17 cellular contexts compared by ENCODE assay signal in genomic region chr16:75061677-75062076, GRCh38. TPM values are rescaled to one million over a fixed set of nuclear protein-coding genes. Genes with fewer than 3 reads are reported as not detected.
DNase-seq lines count a peak whose midpoint lies in the region; ATAC-seq and TF ChIP-seq lines count a peak whose summit lies in the region.
"Had no signal": no experiment of that assay in that cellular context is flagged by ENCODE, and none has a peak within 500 bp of the region (broad histone marks: within the 10 kb centered on the region; RNA-seq: fewer than 3 reads in every experiment).

No MANE protein-coding gene starts in this region.

- no peaks in the 10 kb centered on the region for H3K36me3 Mint-ChIP-seq in natural killer cell treated with Interleukin-12 subunit alpha and Interleukin-12 subunit beta and Interleukin-15 and Interleukin-18, amount 100 ng/mL, for 72 hours
- no peaks in the 10 kb centered on the region for H3K36me3 Mint-ChIP-seq in natural killer cell
- no peaks in the 10 kb centered on the region for H3K36me3 Mint-ChIP-seq in activated T-helper 17 cell treated with anti-CD3 and anti-CD28 coated beads, Interleukin-2, amount 50 U/mL, for 72 hours (ENCODE audit: low read depth)
- H3K36me3 Mint-ChIP-seq in T-helper 2 cell treated with Interferon-gamma antibody and Interleukin-4, amounts not matched to agents 5 μg/mL and 100 μg/mL, for 36 hours (ENCODE audit: low read depth) = peaks cover 4% of the 10 kb centered on the region
- H3K36me3 Mint-ChIP-seq: activated naive CD8-positive, alpha-beta T cell treated with anti-CD3 and anti-CD28 coated beads, Interleukin-2, amount 10 ng/mL, durations not matched to agents 7 days and 5 days; naive thymus-derived CD8-positive, alpha-beta T cell; stimulated activated naive B cell treated with anti-CD40 and anti-IgM and Interleukin-4, amounts not matched to agents 10 μg/mL and 1 μg/mL and 100 μg/mL, for 72 hours had no signal

- peak overlapping the region; percentile 64 to 75 for H3K27ac Mint-ChIP-seq in natural killer cell treated with Interleukin-12 subunit alpha and Interleukin-12 subunit beta and Interleukin-15 and Interleukin-18, amount 100 ng/mL, for 72 hours
- H3K27ac Mint-ChIP-seq in natural killer cell = no peak overlapping the region
- peak overlapping the region; percentile 79 for H3K27ac Mint-ChIP-seq in activated T-helper 17 cell treated with anti-CD3 and anti-CD28 coated beads, Interleukin-2, amount 50 U/mL, for 72 hours
- H3K27ac Mint-ChIP-seq in T-helper 2 cell treated with Interferon-gamma antibody and Interleukin-4, amounts not matched to agents 5 μg/mL and 100 μg/mL, for 36 hours = no peak overlapping the region
- H3K27ac Mint-ChIP-seq: activated naive CD8-positive, alpha-beta T cell treated with anti-CD3 and anti-CD28 coated beads, Interleukin-2, amount 10 ng/mL, durations not matched to agents 7 days and 5 days; stimulated activated naive B cell treated with anti-CD40 and anti-IgM and Interleukin-4, amounts not matched to agents 10 μg/mL and 1 μg/mL and 100 μg/mL, for 72 hours had no signal

- H3K27me3 ChIP-seq in muscle layer of colon (ENCODE audit: control insufficient read depth in 1 of 2, insufficient read depth in 2 of 2, low read length in 2 of 2) = no peaks in the 10 kb centered on the region
- H3K27me3 ChIP-seq: right lobe of liver had no signal

- H3K9ac ChIP-seq in muscle layer of colon (ENCODE audit: low read length) = no peak overlapping the region

- intact Hi-C loops in natural killer cell (cut with micrococcal nuclease) = no loop called here

- H3K9me3 Mint-ChIP-seq in natural killer cell treated with Interleukin-12 subunit alpha and Interleukin-12 subunit beta and Interleukin-15 and Interleukin-18, amount 100 ng/mL, for 72 hours = no peaks in the 10 kb centered on the region
- no peaks in the 10 kb centered on the region for H3K9me3 Mint-ChIP-seq in natural killer cell
- H3K9me3 Mint-ChIP-seq in activated T-helper 17 cell treated with anti-CD3 and anti-CD28 coated beads, Interleukin-2, amount 50 U/mL, for 72 hours = no peaks in the 10 kb centered on the region
- no peaks in the 10 kb centered on the region for H3K9me3 Mint-ChIP-seq in T-helper 2 cell treated with Interferon-gamma antibody and Interleukin-4, amounts not matched to agents 5 μg/mL and 100 μg/mL, for 36 hours
- H3K9me3 Mint-ChIP-seq: activated naive CD8-positive, alpha-beta T cell treated with anti-CD3 and anti-CD28 coated beads, Interleukin-2, amount 10 ng/mL, durations not matched to agents 7 days and 5 days; naive thymus-derived CD8-positive, alpha-beta T cell; stimulated activated naive B cell treated with anti-CD40 and anti-IgM and Interleukin-4, amounts not matched to agents 10 μg/mL and 1 μg/mL and 100 μg/mL, for 72 hours had no signal

- peaks cover 56% of the 10 kb centered on the region for H3K4me1 ChIP-seq in muscle layer of colon (ENCODE audit: insufficient read depth, low read length)

- peak overlapping the region; percentile 80 for H3K27ac ChIP-seq in muscle layer of colon (ENCODE audit: low read depth, low read length)

- peaks cover 0 to 3% of the 10 kb centered on the region in 2 donors for H3K27me3 Mint-ChIP-seq in natural killer cell treated with Interleukin-12 subunit alpha and Interleukin-12 subunit beta and Interleukin-15 and Interleukin-18, amount 100 ng/mL, for 72 hours
- H3K27me3 Mint-ChIP-seq in natural killer cell (ENCODE audit: low read depth in 2 of 2) = peaks cover 12 to 20% of the 10 kb centered on the region in 2 donors
- no peaks in the 10 kb centered on the region for H3K27me3 Mint-ChIP-seq in activated T-helper 17 cell treated with anti-CD3 and anti-CD28 coated beads, Interleukin-2, amount 50 U/mL, for 72 hours
- no peaks in the 10 kb centered on the region for H3K27me3 Mint-ChIP-seq in T-helper 2 cell treated with Interferon-gamma antibody and Interleukin-4, amounts not matched to agents 5 μg/mL and 100 μg/mL, for 36 hours (ENCODE audit: low read depth)

- peak overlapping the region; percentile 7 for H3K4me3 Mint-ChIP-seq in natural killer cell treated with Interleukin-12 subunit alpha and Interleukin-12 subunit beta and Interleukin-15 and Interleukin-18, amount 100 ng/mL, for 72 hours
- H3K4me3 Mint-ChIP-seq in natural killer cell = no peak overlapping the region
- H3K4me3 Mint-ChIP-seq in activated T-helper 17 cell treated with anti-CD3 and anti-CD28 coated beads, Interleukin-2, amount 50 U/mL, for 72 hours = peak overlapping the region; percentile 76
- no peak overlapping the region for H3K4me3 Mint-ChIP-seq in T-helper 2 cell treated with Interferon-gamma antibody and Interleukin-4, amounts not matched to agents 5 μg/mL and 100 μg/mL, for 36 hours
- H3K4me3 Mint-ChIP-seq: activated naive CD8-positive, alpha-beta T cell treated with anti-CD3 and anti-CD28 coated beads, Interleukin-2, amount 10 ng/mL, durations not matched to agents 7 days and 5 days; naive thymus-derived CD8-positive, alpha-beta T cell; stimulated activated naive B cell treated with anti-CD40 and anti-IgM and Interleukin-4, amounts not matched to agents 10 μg/mL and 1 μg/mL and 100 μg/mL, for 72 hours had no signal

- H3K9me3 ChIP-seq in muscle layer of colon (ENCODE audit: low read length) = no peaks in the 10 kb centered on the region
- H3K9me3 ChIP-seq: right lobe of liver had no signal

- no peaks in the 10 kb centered on the region for H3K36me3 ChIP-seq in muscle layer of colon (ENCODE audit: insufficient read depth, low read length)
- H3K36me3 ChIP-seq: right lobe of liver had no signal

- TF ChIP-seq CTCF in natural killer cell (IDR thresholded peaks at IDR 0.05) = no peak

- DNase-seq in natural killer cell treated with Interleukin-12 subunit alpha and Interleukin-12 subunit beta and Interleukin-15 and Interleukin-18, amount 100 ng/mL, for 72 hours (ENCODE audit: low spot score) = no peak
- no peak for DNase-seq in natural killer cell
- DNase-seq in stimulated activated CD4-positive, alpha-beta T cell treated with anti-CD3 and anti-CD28 coated beads, Interleukin-15, amount 100 ng/mL, for 24 hours = no peak
- no peak for DNase-seq in UCSD-AML1 (lab: John Stamatoyannopoulos, UW; ENCODE audit: unreplicated experiment)
- no peak for DNase-seq in T-helper 2 cell treated with Interferon-gamma antibody and Interleukin-4, amounts not matched to agents 5 μg/mL and 100 μg/mL, for 36 hours (ENCODE audit: low spot score)
- DNase-seq: activated CD4-positive, CD25-positive, alpha-beta regulatory T cell; activated naive CD8-positive, alpha-beta T cell treated with anti-CD3 and anti-CD28 coated beads, Interleukin-2, amount 10 ng/mL, durations not matched to agents 7 days and 5 days; central memory CD4-positive, alpha-beta T cell; naive thymus-derived CD8-positive, alpha-beta T cell; NCI-H1105 treated with DMSO at 0.1 percent for 48 hours; NCI-H226; stimulated activated naive B cell treated with anti-CD40 and anti-IgM and Interleukin-4, amounts not matched to agents 10 μg/mL and 1 μg/mL and 100 μg/mL, for 72 hours; SW 1271 had no signal

- H3K4me3 ChIP-seq in muscle layer of colon (ENCODE audit: low read depth in 1 of 2, low read length in 2 of 2) = no peak overlapping the region
- H3K4me3 ChIP-seq: right lobe of liver had no signal

- H3K4me1 Mint-ChIP-seq in natural killer cell treated with Interleukin-12 subunit alpha and Interleukin-12 subunit beta and Interleukin-15 and Interleukin-18, amount 100 ng/mL, for 72 hours (ENCODE audit: low read depth in 2 of 2) = peaks cover 35% of the 10 kb centered on the region in 2 donors
- peaks cover 17 to 20% of the 10 kb centered on the region in 2 donors for H3K4me1 Mint-ChIP-seq in natural killer cell
- peaks cover 37% of the 10 kb centered on the region for H3K4me1 Mint-ChIP-seq in activated T-helper 17 cell treated with anti-CD3 and anti-CD28 coated beads, Interleukin-2, amount 50 U/mL, for 72 hours
- peaks cover 42% of the 10 kb centered on the region for H3K4me1 Mint-ChIP-seq in T-helper 2 cell treated with Interferon-gamma antibody and Interleukin-4, amounts not matched to agents 5 μg/mL and 100 μg/mL, for 36 hours (ENCODE audit: low read depth)

- ATAC-seq in natural killer cell treated with Interleukin-12 subunit alpha and Interleukin-12 subunit beta and Interleukin-15 and Interleukin-18, amount 100 ng/mL, for 72 hours = no peak
- ATAC-seq in natural killer cell (no peak), GM21737 (IDR thresholded peaks at IDR 0.05; ENCODE audit: unreplicated experiment) (no peak)
- ATAC-seq in activated T-helper 17 cell treated with anti-CD3 and anti-CD28 coated beads, Interleukin-2, amount 50 U/mL, for 72 hours (replicated peaks) = no peak
- ATAC-seq: naive thymus-derived CD8-positive, alpha-beta T cell; stimulated activated naive B cell treated with anti-CD40 and anti-IgM and Interleukin-4, amounts not matched to agents 10 μg/mL and 1 μg/mL and 100 μg/mL, for 72 hours had no signal

RNA-seq across cellular contexts. Expression of gene LDHD, which starts 54.9 kb away (rescaled TPM):
- total RNA-seq in natural killer cell treated with Interleukin-12 subunit alpha and Interleukin-12 subunit beta and Interleukin-15 and Interleukin-18, amount 100 ng/mL, for 72 hours = 1 to 10 TPM in 1 of 2 donors, under 1 TPM in 1; 0.19 to 1.1 TPM
- total RNA-seq in natural killer cell = 1 to 10 TPM in 1 of 3 donors, under 1 TPM in 1, not detected in 1; 0.12 to 1.3 TPM
- total RNA-seq in activated T-helper 17 cell treated with anti-CD3 and anti-CD28 coated beads, Interleukin-2, amount 50 U/mL, for 72 hours = under 1 TPM; 0.11 to 0.48 TPM
- total RNA-seq: activated naive CD8-positive, alpha-beta T cell treated with anti-CD3 and anti-CD28 coated beads, Interleukin-2, amount 10 ng/mL, durations not matched to agents 7 days and 5 days; naive thymus-derived CD8-positive, alpha-beta T cell had no signal

Comparison
In these comparisons a context has a peak if more than half of its experiments do, and no peak if none do; other contexts are left out.
1. H3K27ac Mint-ChIP-seq: peak in natural killer cell treated with Interleukin-12 subunit alpha and Interleukin-12 subunit beta and Interleukin-15 and Interleukin-18, amount 100 ng/mL, for 72 hours (2 of 2) and activated T-helper 17 cell treated with anti-CD3 and anti-CD28 coated beads, Interleukin-2, amount 50 U/mL, for 72 hours (single experiment); none in natural killer cell (0 of 2) and T-helper 2 cell treated with Interferon-gamma antibody and Interleukin-4, amounts not matched to agents 5 μg/mL and 100 μg/mL, for 36 hours (single experiment).
2. H3K4me3 Mint-ChIP-seq: peak in natural killer cell treated with Interleukin-12 subunit alpha and Interleukin-12 subunit beta and Interleukin-15 and Interleukin-18, amount 100 ng/mL, for 72 hours (single experiment) and activated T-helper 17 cell treated with anti-CD3 and anti-CD28 coated beads, Interleukin-2, amount 50 U/mL, for 72 hours (single experiment); none in natural killer cell (single experiment) and T-helper 2 cell treated with Interferon-gamma antibody and Interleukin-4, amounts not matched to agents 5 μg/mL and 100 μg/mL, for 36 hours (single experiment).